In genomic region chr19:18349524-18350128, GRCh38 we compare ENCODE assay signal across 8 cellular contexts. TPM values are rescaled to one million over a fixed set of nuclear protein-coding genes. Genes with fewer than 3 reads are reported as not detected.
DNase-seq lines count a peak whose midpoint lies in the region; ATAC-seq and TF ChIP-seq lines count a peak whose summit lies in the region.

No MANE protein-coding gene starts in this region.

- H3K4me3 ChIP-seq in mucosa of descending colon, result no peak overlapping the region

- TF ChIP-seq CTCF in AG09319 (IDR thresholded peaks at IDR 0.05; ENCODE audit: low read depth, low read length) (peak; percentile 92), GM12872 (IDR thresholded peaks at IDR 0.05; ENCODE audit: insufficient read depth, low read depth, low read length) (peak; percentile 78), mucosa of descending colon (IDR thresholded peaks at IDR 0.05) (peak; percentile 71)

- intact Hi-C loops in mucosa of descending colon (cut with DNase I, micrococcal nuclease), result loop anchor here (10.0 kb wide), 1 partner anchor 55 kb away; no protein-coding TSS in a partner anchor

- no peaks in the 10 kb centered on the region for H3K9me3 ChIP-seq in mucosa of descending colon

- peak; percentile 81 for ATAC-seq in mucosa of descending colon
- no peak for ATAC-seq in GM21528 (IDR thresholded peaks at IDR 0.05; ENCODE audit: low FRiP score, unreplicated experiment)
- ATAC-seq in HG02852 (IDR thresholded peaks at IDR 0.05; ENCODE audit: unreplicated experiment), result no peak

- DNase-seq in AG09319 (ENCODE audit: extremely low read depth, low read depth) (no peak), OCI-M1 (lab: John Stamatoyannopoulos, UW) (peak; percentile 77), dedifferentiated amniotic fluid mesenchymal stem cell (ENCODE audit: extremely low spot score) (peak; percentile 48), mucosa of descending colon (peak in 2 of 3 donors; percentile 76 to 81), middle frontal gyrus (ENCODE audit: extremely low spot score, low spot score) (no peak)

- H3K36me3 ChIP-seq in mucosa of descending colon (ENCODE audit: low read depth), result no peaks in the 10 kb centered on the region

- H3K4me1 ChIP-seq in mucosa of descending colon (ENCODE audit: low read depth), result no peaks in the 10 kb centered on the region

RNA-seq across cellular contexts. Expression of gene PGPEP1, which starts 9.2 kb away (rescaled TPM):
- total RNA-seq in mucosa of descending colon, result 10 to 100 TPM; 77.1 to 97.4 (median 91.5) TPM

RNA-seq across cellular contexts. Expression of gene LSM4, which starts 26.8 kb away (rescaled TPM):
- 100 to 1,000 TPM in 2 of 3 donors, 10 to 100 TPM in 1; 86.3 to 158 (median 124) TPM for total RNA-seq in mucosa of descending colon

RNA-seq across cellular contexts. Expression of gene GDF15, which starts 36.3 kb away (rescaled TPM):
- 10 to 100 TPM; 13.8 to 28.2 (median 20.4) TPM for total RNA-seq in mucosa of descending colon

RNA-seq across cellular contexts. Expression of gene LRRC25, which starts 47.8 kb away (rescaled TPM):
- total RNA-seq in mucosa of descending colon, result 1 to 10 TPM; 2.1 to 8.8 (median 5.8) TPM

Comparison
In these comparisons a context has a peak if more than half of its experiments do, and no peak if none do; other contexts are left out.
1. DNase-seq: peak in OCI-M1 (single experiment), dedifferentiated amniotic fluid mesenchymal stem cell (single experiment) and mucosa of descending colon (2 of 3); none in AG09319 (single experiment) and middle frontal gyrus (single experiment).
2. Peak in every context shown above with its lines, with median percentiles within 50 percentile points of each other: CTCF ChIP-seq.